9 cellular contexts compared by ENCODE assay signal in genomic region chr18:74292541-74292858, GRCh38. TPM values are rescaled to one million over a fixed set of nuclear protein-coding genes. Genes with fewer than 3 reads are reported as not detected.
DNase-seq lines count a peak whose midpoint lies in the region; ATAC-seq, FAIRE-seq and TF ChIP-seq lines count a peak whose summit lies in the region.
"Had no signal": no experiment of that assay in that cellular context is flagged by ENCODE, and none has a peak within 500 bp of the region (broad histone marks: within the 10 kb centered on the region; RNA-seq: fewer than 3 reads in every experiment).

No MANE protein-coding gene starts in this region.

- H3K9me3 Mint-ChIP-seq in activated T-cell treated with anti-CD3 and anti-CD28 coated beads, Interleukin-2, amount 50 U/mL, for 24 hours: peaks cover 3% of the 10 kb centered on the region

- peak overlapping the region; percentile 94 for H3K4me3 Mint-ChIP-seq in activated T-cell treated with anti-CD3 and anti-CD28 coated beads, Interleukin-2, amount 50 U/mL, for 24 hours

- intact Hi-C loops in ascending aorta (cut with DNase I): loop anchor here (1.0 to 5.0 kb wide), 5 partner anchors 60 to 915 kb away; partner anchors contain the start of genes PTGR3 and TIMM21
- intact Hi-C loops in right lobe of liver (cut with DNase I): no loop called here
- intact Hi-C loops in tibial artery (cut with DNase I; ENCODE audit: low total_unique reads): loop anchor here (5.0 kb wide), 3 partner anchors 145 to 305 kb away; partner anchors contain the start of genes CNDP2, FBXO15, TIMM21 and ZNF407

- no peak for DNase-seq in activated T-cell treated with anti-CD3 and anti-CD28 coated beads, Interleukin-2, amount 50 U/mL, for 24 hours
- DNase-seq in activated T-cell treated with anti-CD3 and anti-CD28 coated beads, Interleukin-2, amount 50 U/mL, for 48 hours: no peak
- DNase-seq in ascending aorta (ENCODE audit: low spot score in 2 of 2) (no peak), right lobe of liver (no peak), tibial artery (no peak), GM12891 (ENCODE audit: insufficient read length, low spot score) (no peak), NCI-H2196 treated with DMSO at 0.1 percent for 48 hours (lab: John Stamatoyannopoulos, UW; ENCODE audit: unreplicated experiment) (no peak)

- TF ChIP-seq CTCF in ascending aorta (IDR thresholded peaks at IDR 0.05) (no peak), right lobe of liver (IDR thresholded peaks at IDR 0.05) (no peak), tibial artery (IDR thresholded peaks at IDR 0.05) (no peak)

- 3% methylated on average over 4 of the region's 4 CpGs for WGBS in right lobe of liver (ENCODE audit: insufficient coverage, low coverage, low lambda C conversion rate, missing lambda C conversion rate)

- peak overlapping the region; percentile 63 to 87 for H3K4me3 ChIP-seq in ascending aorta
- peak overlapping the region; percentile 95 to 98 (median 95) for H3K4me3 ChIP-seq in right lobe of liver
- peak overlapping the region; percentile 74 to 91 for H3K4me3 ChIP-seq in tibial artery

- H3K9me3 ChIP-seq in ascending aorta: no peaks in the 10 kb centered on the region
- H3K9me3 ChIP-seq in right lobe of liver: no peaks in the 10 kb centered on the region
- no peaks in the 10 kb centered on the region for H3K9me3 ChIP-seq in tibial artery

- H3K4me1 ChIP-seq in ascending aorta (peaks cover 5 to 8% of the 10 kb centered on the region in 2 donors), right lobe of liver (peaks cover 0 to 8% (median 4%) of the 10 kb centered on the region in 4 donors), tibial artery (peaks cover 0 to 33% (median 22%) of the 10 kb centered on the region in 4 donors)

- ATAC-seq in right lobe of liver (no peak), HG02840 (IDR thresholded peaks at IDR 0.05; ENCODE audit: low FRiP score, unreplicated experiment) (no peak)

- FAIRE-seq in GM12891 (lab: Jason Lieb, UNC): no peak

- H3K27me3 Mint-ChIP-seq in activated T-cell treated with anti-CD3 and anti-CD28 coated beads, Interleukin-2, amount 50 U/mL, for 24 hours: no peaks in the 10 kb centered on the region

- peak overlapping the region; percentile 30 to 58 for H3K27ac ChIP-seq in ascending aorta
- H3K27ac ChIP-seq in right lobe of liver: peak overlapping the region; percentile 75 to 95 (median 78)
- H3K27ac ChIP-seq in tibial artery: peak overlapping the region; percentile 66 to 79

- H3K36me3 Mint-ChIP-seq in activated T-cell treated with anti-CD3 and anti-CD28 coated beads, Interleukin-2, amount 50 U/mL, for 24 hours (ENCODE audit: low read depth): peaks cover 4% of the 10 kb centered on the region

- peaks cover 19% of the 10 kb centered on the region for H3K4me1 Mint-ChIP-seq in activated T-cell treated with anti-CD3 and anti-CD28 coated beads, Interleukin-2, amount 50 U/mL, for 24 hours (ENCODE audit: low read depth)

- TF ChIP-seq POLR2A in right lobe of liver (IDR thresholded peaks at IDR 0.05): no peak
- no peak for TF ChIP-seq POLR2A in GM12891 (IDR thresholded peaks at IDR 0.05; ENCODE audit: low read depth, low read length)

- no peaks in the 10 kb centered on the region for H3K36me3 ChIP-seq in ascending aorta
- H3K36me3 ChIP-seq in right lobe of liver: no peaks in the 10 kb centered on the region
- H3K36me3 ChIP-seq in tibial artery: no peaks in the 10 kb centered on the region

- H3K27ac Mint-ChIP-seq in activated T-cell treated with anti-CD3 and anti-CD28 coated beads, Interleukin-2, amount 50 U/mL, for 24 hours: no peak overlapping the region

- H3K27me3 ChIP-seq in ascending aorta (no peaks in the 10 kb centered on the region), right lobe of liver (no peaks in the 10 kb centered on the region), tibial artery (no peaks in the 10 kb centered on the region)

TF ChIP-seq in GM12891, 5 proteins besides CTCF, POLR2A, EP300 and RAD21:
- TF ChIP-seq PAX5 (IDR thresholded peaks at IDR 0.05; ENCODE audit: insufficient read depth, low read length, severe bottlenecking) (no peak), POLR2AphosphoS5 (IDR thresholded peaks at IDR 0.05; ENCODE audit: low read depth, low read length) (no peak), POU2F2 (IDR thresholded peaks at IDR 0.05; ENCODE audit: low read depth, low read length) (no peak), TAF1 (IDR thresholded peaks at IDR 0.05; ENCODE audit: low read depth, low read length) (no peak), SPI1 (IDR thresholded peaks at IDR 0.05; ENCODE audit: low read depth, low read length) (no peak)
TF ChIP-seq in GM12891: peak in this region for 0.

RNA-seq across cellular contexts. Expression of gene CYB5A, which starts 0.7 kb away (rescaled TPM):
- total RNA-seq in ascending aorta (58.1 TPM), right lobe of liver (1,000 to 10,000 TPM in 2 of 6 experiments, 100 to 1,000 TPM in 4; 817 to 1,434 (median 907) TPM)
- polyA plus RNA-seq in GM12891 (2012; ENCODE audit: low read depth, missing spikeins): 40.7 TPM

RNA-seq across cellular contexts. Expression of gene C18orf63, which starts 23.1 kb away (rescaled TPM):
- not detected for total RNA-seq in ascending aorta
- not detected for total RNA-seq in right lobe of liver
- polyA plus RNA-seq in GM12891 (2012; ENCODE audit: low read depth, missing spikeins): not detected
- total RNA-seq: HT1080 had no signal

Comparison
In these comparisons a context has a peak if more than half of its experiments do, and no peak if none do; other contexts are left out.
1. RNA of gene CYB5A, which starts 0.7 kb away (total RNA-seq): 817 to 1,434 TPM in right lobe of liver; 58.1 TPM in ascending aorta (single experiment); every median in the first group is over 10 times any median in the second.
2. intact Hi-C loops: an anchor here in ascending aorta (1.0 to 5.0 kb wide) and tibial artery (5.0 kb wide); none called in right lobe of liver.
3. Peak in every context shown above with its lines, with median percentiles within 50 percentile points of each other: H3K27ac ChIP-seq and H3K4me3 ChIP-seq.